21 cellular contexts compared by ENCODE assay signal in the genomic region with DNA sequence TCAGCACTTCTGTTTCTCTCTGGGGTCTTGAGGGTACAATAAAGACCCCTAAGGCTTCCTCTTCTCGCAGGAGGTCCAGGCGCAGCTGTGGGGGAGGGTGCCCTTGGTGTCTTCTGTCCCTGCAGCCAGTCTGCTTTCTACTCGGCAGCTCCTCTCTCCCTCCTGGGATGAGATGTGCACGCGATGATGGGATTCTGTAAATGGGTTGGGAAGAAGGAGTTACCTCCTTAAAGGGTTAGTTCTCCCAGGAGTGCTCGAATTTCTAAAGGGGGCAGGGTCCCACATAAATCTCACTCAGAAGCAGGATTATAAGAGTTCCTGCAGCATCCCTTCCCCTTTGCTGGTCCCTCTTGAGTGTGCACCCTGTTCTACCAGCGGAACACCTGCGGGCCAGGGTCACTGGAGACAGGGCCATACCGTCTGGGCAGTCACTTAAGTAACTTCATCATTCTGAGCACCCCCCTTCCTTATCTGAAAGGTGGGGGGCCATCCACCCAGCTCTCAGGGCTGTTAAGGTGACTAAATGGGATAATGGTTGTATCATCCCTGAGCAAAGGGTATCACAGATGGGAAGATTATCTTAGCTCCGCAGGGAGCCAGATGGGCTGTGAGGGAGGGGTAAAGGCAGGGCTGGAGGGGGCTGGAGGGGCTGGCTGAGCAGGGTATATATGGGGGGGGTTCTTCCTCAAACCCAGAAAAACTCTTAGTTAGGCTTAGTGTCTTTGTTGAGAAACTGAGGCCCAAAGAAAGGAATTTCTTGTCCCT. TPM values are rescaled to one million over a fixed set of nuclear protein-coding genes. Genes with fewer than 3 reads are reported as not detected.
DNase-seq lines count a peak whose midpoint lies in the region; ATAC-seq and TF ChIP-seq lines count a peak whose summit lies in the region.
"Had no signal": no experiment of that assay in that cellular context is flagged by ENCODE, and none has a peak within 500 bp of the region (broad histone marks: within the 10 kb centered on the region; RNA-seq: fewer than 3 reads in every experiment).

No MANE protein-coding gene starts in this region.

- peaks cover 25% of the 10 kb centered on the region for H3K4me1 Mint-ChIP-seq in CD4-positive, alpha-beta T cell (ENCODE audit: low read depth)
- peaks cover 18% of the 10 kb centered on the region for H3K4me1 Mint-ChIP-seq in neural crest cell

- H3K9me3 Mint-ChIP-seq in CD4-positive, alpha-beta T cell, result no peaks in the 10 kb centered on the region
- H3K9me3 Mint-ChIP-seq in neural crest cell, result no peaks in the 10 kb centered on the region
- H3K9me3 Mint-ChIP-seq: GM23338, T-cell had no signal

- no peaks in the 10 kb centered on the region for H3K36me3 Mint-ChIP-seq in CD4-positive, alpha-beta T cell (ENCODE audit: low read depth)
- no peaks in the 10 kb centered on the region for H3K36me3 Mint-ChIP-seq in neural crest cell (ENCODE audit: low read depth)

- CTCF ChIA-PET in CD4-positive, alpha-beta T cell (lab: Charles Lee), result no interaction called here

- TF ChIP-seq CTCF in CD4-positive, alpha-beta T cell (IDR thresholded peaks at IDR 0.05), result no peak
- TF ChIP-seq CTCF in VCaP (conservative IDR thresholded peaks at IDR 0.05) (no peak), neural crest cell (conservative IDR thresholded peaks at IDR 0.05) (no peak)

- no peak for DNase-seq in CD4-positive, alpha-beta T cell
- peak; percentile 65 for DNase-seq in DMS 273 (lab: John Stamatoyannopoulos, UW; ENCODE audit: unreplicated experiment)
- no peak for DNase-seq in neural crest cell (ENCODE audit: low read depth, low spot score)
- DNase-seq in NCI-H2196 (lab: John Stamatoyannopoulos, UW; ENCODE audit: unreplicated experiment), result no peak
- DNase-seq in NCI-H2227 treated with DMSO at 0.1 percent for 48 hours (lab: John Stamatoyannopoulos, UW), result no peak
- DNase-seq: ACHN; GF-D8; HCEC 1CT; IMR-90; Karpas-422; NCI-H1048; NCI-H1436; NCI-H226; NK-92 treated with Interleukin-12 subunit alpha and Interleukin-12 subunit beta, amount 100 ng/mL, for 24 hours; T-cell had no signal

- no peak for ATAC-seq in CD4-positive, alpha-beta T cell (ENCODE audit: poor library complexity)
- no peak for ATAC-seq in GM21619 (IDR thresholded peaks at IDR 0.05; ENCODE audit: unreplicated experiment)
- ATAC-seq: GM23338, Right ventricle myocardium inferior, T-cell had no signal

- H3K27ac Mint-ChIP-seq in CD4-positive, alpha-beta T cell, result no peak overlapping the region
- no peak overlapping the region for H3K27ac Mint-ChIP-seq in neural crest cell (ENCODE audit: unreplicated experiment)
- H3K27ac Mint-ChIP-seq: GM23338, T-cell had no signal

- POLR2A ChIA-PET in CD4-positive, alpha-beta T cell (lab: Charles Lee), result no interaction called here

- no peaks in the 10 kb centered on the region for H3K9me3 ChIP-seq in CD4-positive, alpha-beta T cell (ENCODE audit: control insufficient read depth, low read length)

- no peak overlapping the region for H3K27ac ChIP-seq in CD4-positive, alpha-beta T cell (ENCODE audit: low read depth, low read length)
- peak overlapping the region; percentile 34; the same call in 1 of the 2 replicates for H3K27ac ChIP-seq in VCaP

- intact Hi-C loops in CD4-positive, alpha-beta T cell (cut with DNase I, micrococcal nuclease), result loop anchor here in 1 of 2 experiments (5.0 kb wide), 1 partner anchor 135 kb away; no protein-coding TSS in a partner anchor

- peaks cover 40% of the 10 kb centered on the region for H3K27me3 ChIP-seq in CD4-positive, alpha-beta T cell (ENCODE audit: control insufficient read depth, insufficient read depth, low read length)

- H3K27me3 Mint-ChIP-seq in CD4-positive, alpha-beta T cell, result peaks cover 49% of the 10 kb centered on the region
- peaks cover 58% of the 10 kb centered on the region for H3K27me3 Mint-ChIP-seq in neural crest cell (ENCODE audit: low read depth)

- peak overlapping the region; percentile 45 for H3K4me3 Mint-ChIP-seq in CD4-positive, alpha-beta T cell
- peak overlapping the region; percentile 72 for H3K4me3 Mint-ChIP-seq in neural crest cell

RNA-seq across cellular contexts. Expression of a gene that starts 3.1 kb away (rescaled TPM):
- not detected for total RNA-seq in CD4-positive, alpha-beta T cell
- 1.1 TPM in 2 replicates for total RNA-seq in neural crest cell
- total RNA-seq: MCF 10A, OCI-LY7, T-cell had no signal

RNA-seq across cellular contexts. Expression of a gene that starts 10.5 kb away (rescaled TPM):
- total RNA-seq in CD4-positive, alpha-beta T cell, result 10 to 100 TPM; 10.2 to 10.3 TPM
- total RNA-seq in neural crest cell, result 24.4 and 25.8 TPM in 2 replicates

RNA-seq across cellular contexts. Expression of a gene that starts 24.9 kb away (rescaled TPM):
- total RNA-seq in CD4-positive, alpha-beta T cell, result not detected
- 0.11 TPM in 1 of 2 replicates, not detected in the other for total RNA-seq in neural crest cell
- total RNA-seq: IMR-90 had no signal

RNA-seq across cellular contexts. Expression of a gene that starts 49.2 kb away (rescaled TPM):
- 1 to 10 TPM in 1 of 2 experiments, under 1 TPM in 1; 0.78 to 1.5 TPM for total RNA-seq in CD4-positive, alpha-beta T cell
- 1.2 and 1.7 TPM in 2 replicates for total RNA-seq in neural crest cell
